ENCODE assay signal across 1 cellular context in genomic region chr1:20089328-20090077, GRCh38.
TF ChIP-seq lines count a peak whose summit lies in the region.

No MANE protein-coding gene starts in this region.

TF ChIP-seq in A549, 52 proteins besides CTCF, POLR2A, EP300 and RAD21 (continued from another document):
- TF ChIP-seq ATOH8 (CRISPR knock-in tag; IDR thresholded peaks at IDR 0.05; ENCODE audit: low read depth) (no peak), CHD2 (IDR thresholded peaks at IDR 0.05; ENCODE audit: low read length, partially characterized antibody) (no peak), FOXS1 (CRISPR knock-in tag; IDR thresholded peaks at IDR 0.05) (no peak)
